8 cellular contexts compared by ENCODE assay signal in the genomic region with DNA sequence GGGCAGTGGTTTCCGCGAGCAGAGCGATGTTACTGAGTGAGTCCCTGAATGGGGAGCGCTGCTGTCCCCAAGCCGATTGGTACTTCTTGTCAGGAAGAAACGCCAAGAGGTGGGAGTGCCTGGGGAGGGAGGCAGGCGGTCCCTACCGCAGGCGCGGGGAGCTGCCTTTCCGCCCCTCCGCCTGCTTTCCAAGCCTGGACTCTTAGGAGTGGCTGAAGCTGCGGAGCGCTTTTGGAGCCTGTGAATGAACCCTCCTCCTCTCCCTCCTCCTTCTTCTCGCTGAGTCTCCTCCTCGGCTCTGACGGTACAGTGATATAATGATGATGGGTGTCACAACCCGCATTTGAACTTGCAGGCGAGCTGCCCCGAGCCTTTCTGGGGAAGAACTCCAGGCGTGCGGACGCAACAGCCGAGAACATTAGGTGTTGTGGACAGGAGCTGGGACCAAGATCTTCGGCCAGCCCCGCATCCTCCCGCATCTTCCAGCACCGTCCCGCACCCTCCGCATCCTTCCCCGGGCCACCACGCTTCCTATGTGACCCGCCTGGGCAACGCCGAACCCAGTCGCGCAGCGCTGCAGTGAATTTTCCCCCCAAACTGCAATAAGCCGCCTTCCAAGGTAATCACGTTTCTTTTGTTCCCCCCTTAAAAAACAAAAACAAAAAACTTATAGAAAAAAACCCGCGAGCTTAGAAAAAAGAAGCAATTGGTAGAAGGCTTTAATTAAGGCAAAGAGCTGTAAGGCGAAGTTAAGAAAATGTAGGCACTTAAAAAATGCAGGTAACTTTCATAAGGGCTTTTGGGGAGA. TPM values are rescaled to one million over a fixed set of nuclear protein-coding genes. Genes with fewer than 3 reads are reported as not detected.
DNase-seq lines count a peak whose midpoint lies in the region; ATAC-seq, FAIRE-seq and TF ChIP-seq lines count a peak whose summit lies in the region.

Gene VCAN (plus strand): TSS at position 340 of the 808 bp plus-strand sequence. CDS start 11,775 bp downstream, outside the sequence.

- TF ChIP-seq POLR2A in gastrocnemius medialis (IDR thresholded peaks at IDR 0.05), result peak; percentile 34 to 62

- dilution Hi-C loops in mammary epithelial cell (cut with HindIII; ENCODE audit: low sequenced_read_pairs), result no loop called here

- no peaks in the 10 kb centered on the region for H3K9me3 ChIP-seq in mammary epithelial cell (replicated peaks; ENCODE audit: insufficient read depth, low read length)
- no peaks in the 10 kb centered on the region for H3K9me3 ChIP-seq in gastrocnemius medialis

- peak within 1 kb of the TSS; percentile 98 for H2AFZ ChIP-seq in mammary epithelial cell (ENCODE audit: low read depth, low read length)

- H3K36me3 ChIP-seq in GM06990 (ENCODE audit: control insufficient read depth, insufficient read depth, low read length), result no peaks in the 10 kb centered on the region
- H3K36me3 ChIP-seq in mammary epithelial cell (ENCODE audit: insufficient read depth, low read length), result no peaks in the 10 kb centered on the region
- H3K36me3 ChIP-seq in gastrocnemius medialis, result no peaks in the 10 kb centered on the region

- 5% methylated on average over 19 of the region's 43 CpGs for WGBS in mammary epithelial cell (ENCODE audit: low coverage, missing lambda C conversion rate)

- H3K79me2 ChIP-seq in mammary epithelial cell (ENCODE audit: insufficient read depth, low read length), result peaks cover 4% of the 10 kb centered on the region

- FAIRE-seq in D721Med (lab: Jason Lieb, UNC), result no peak

- ATAC-seq in gastrocnemius medialis, result peak; percentile 28 to 54

- H3K27ac ChIP-seq in mammary epithelial cell (ENCODE audit: insufficient read depth, low read depth, low read length), result peak within 1 kb of the TSS; percentile 96
- peak within 1 kb of the TSS; percentile 43 to 62 (median 56) for H3K27ac ChIP-seq in gastrocnemius medialis

- peaks cover 27% of the 10 kb centered on the region for H3K4me1 ChIP-seq in mammary epithelial cell (ENCODE audit: insufficient read depth, low read length)
- peaks cover 14 to 35% of the 10 kb centered on the region in 2 donors for H3K4me1 ChIP-seq in gastrocnemius medialis

- TF ChIP-seq CTCF in GM06990 (IDR thresholded peaks at IDR 0.05; ENCODE audit: insufficient read depth, low read length, poor library complexity, severe bottlenecking) (no peak), mammary epithelial cell (conservative IDR thresholded peaks at IDR 0.05 in 1 of 2, IDR thresholded peaks at IDR 0.05 in 1 of 2; ENCODE audit: extremely low read depth in 1 of 2, insufficient read depth in 1 of 2, low read depth in 1 of 2, low read length in 2 of 2) (no peak), gastrocnemius medialis (IDR thresholded peaks at IDR 0.05 in 4 of 5, conservative IDR thresholded peaks at IDR 0.05 in 1 of 5) (no peak), D721Med (IDR thresholded peaks at IDR 0.05; ENCODE audit: insufficient read depth, missing control alignments) (no peak)

- CTCF ChIA-PET in mammary epithelial cell (lab: Charles Lee; ENCODE audit: low non-redundant PET), result interaction anchor here (0.7 kb wide), 1 partner anchor 830 kb away, joined by 15 read pairs; no protein-coding TSS in a partner anchor

- no peaks in the 10 kb centered on the region for H4K20me1 ChIP-seq in mammary epithelial cell (ENCODE audit: insufficient read depth, low read length)

- peak; percentile 38 for DNase-seq in GM06990 (ENCODE audit: extremely low read depth, insufficient read length)
- DNase-seq in NCI-H69 (lab: John Stamatoyannopoulos, UW), result peak; percentile 63
- peak; percentile 81 for DNase-seq in mammary epithelial cell
- peak; percentile 58 for DNase-seq in iPS-NIHi11 (ENCODE audit: low spot score)
- DNase-seq in gastrocnemius medialis, result peak; percentile 28 to 61
- no peak for DNase-seq in GM19238 (ENCODE audit: insufficient read length, low spot score)
- no peak for DNase-seq in NK-92 treated with Interleukin-12 subunit alpha and Interleukin-12 subunit beta, amount 100 ng/mL, for 24 hours (lab: John Stamatoyannopoulos, UW)
- no peak for DNase-seq in D721Med (ENCODE audit: insufficient read length, low spot score)

- intact Hi-C loops in mammary epithelial cell (cut with micrococcal nuclease) (loop anchor here (2.0 to 5.0 kb wide), 5 partner anchors 504 to 1121 kb away; no protein-coding TSS in a partner anchor), gastrocnemius medialis (cut with DNase I; ENCODE audit: low total_unique reads) (loop anchor here (5.0 kb wide), 1 partner anchor 1114 kb away; no protein-coding TSS in a partner anchor)

- H3K9ac ChIP-seq in mammary epithelial cell (ENCODE audit: insufficient read depth, low read length), result peak within 1 kb of the TSS; percentile 57

- in situ Hi-C loops in mammary epithelial cell (cut with MboI; ENCODE audit: low sequenced_read_pairs in 2 of 2) (loop anchor here in 1 of 2 donors (10.0 to 25.0 kb wide), 2 partner anchors 827 to 1109 kb away; no protein-coding TSS in a partner anchor), gastrocnemius medialis (cut with MboI; ENCODE audit: low sequenced_read_pairs in 4 of 4) (loop anchor here in 1 of 4 donors (25.0 kb wide), 1 partner anchor 1109 kb away; no protein-coding TSS in a partner anchor)

- H3K27me3 ChIP-seq in GM06990 (replicated peaks; ENCODE audit: control insufficient read depth, insufficient read depth, low read length), result peaks cover 3% of the 10 kb centered on the region
- peaks cover 5% of the 10 kb centered on the region for H3K27me3 ChIP-seq in mammary epithelial cell (ENCODE audit: insufficient read depth, low read length)
- peaks cover 57 to 72% (median 65%) of the 10 kb centered on the region in 3 donors for H3K27me3 ChIP-seq in gastrocnemius medialis

- BruUV-seq in mammary epithelial cell (replicated peaks; lab: Mats Ljungman, UMichigan), result TSS peak; percentile 87

- H3K4me3 ChIP-seq in GM06990 (replicated peaks; ENCODE audit: low read depth, low read length) (peak within 1 kb of the TSS; percentile 63), mammary epithelial cell (replicated peaks in 1 of 3; ENCODE audit: insufficient read depth in 1 of 3, low read depth in 2 of 3, low read length in 3 of 3) (peak within 1 kb of the TSS; percentile 59 to 68 (median 68)), gastrocnemius medialis (peak within 1 kb of the TSS; percentile 49 to 57 (median 50))

- peak within 1 kb of the TSS; percentile 100 for H3K4me2 ChIP-seq in mammary epithelial cell (ENCODE audit: insufficient read depth, low read depth, low read length)

RNA-seq across cellular contexts. Expression of gene VCAN, which starts in this region (rescaled TPM):
- total RNA-seq in mammary epithelial cell, result 100 to 1,000 TPM in 1 of 2 donors, 10 to 100 TPM in 1; 82.9 to 234 TPM
- 28.7 TPM for polyA plus RNA-seq in mammary epithelial cell
- polyA minus RNA-seq in mammary epithelial cell, result 73.9 TPM
- 10 to 100 TPM in 3 of 4 donors, 1 to 10 TPM in 1; 5.9 to 29.9 (median 17.4) TPM for total RNA-seq in gastrocnemius medialis

Comparison
In these comparisons a context has a peak if more than half of its experiments do, and no peak if none do; other contexts are left out.
1. DNase-seq: peak in GM06990 (single experiment), NCI-H69 (single experiment), mammary epithelial cell (single experiment), iPS-NIHi11 (single experiment) and gastrocnemius medialis (2 of 2); none in GM19238 (single experiment), NK-92 treated with Interleukin-12 subunit alpha and Interleukin-12 subunit beta, amount 100 ng/mL, for 24 hours (single experiment) and D721Med (single experiment).
2. Peak in every context shown above with its lines, with median percentiles within 50 percentile points of each other: H3K4me3 ChIP-seq.